In the genomic region with DNA sequence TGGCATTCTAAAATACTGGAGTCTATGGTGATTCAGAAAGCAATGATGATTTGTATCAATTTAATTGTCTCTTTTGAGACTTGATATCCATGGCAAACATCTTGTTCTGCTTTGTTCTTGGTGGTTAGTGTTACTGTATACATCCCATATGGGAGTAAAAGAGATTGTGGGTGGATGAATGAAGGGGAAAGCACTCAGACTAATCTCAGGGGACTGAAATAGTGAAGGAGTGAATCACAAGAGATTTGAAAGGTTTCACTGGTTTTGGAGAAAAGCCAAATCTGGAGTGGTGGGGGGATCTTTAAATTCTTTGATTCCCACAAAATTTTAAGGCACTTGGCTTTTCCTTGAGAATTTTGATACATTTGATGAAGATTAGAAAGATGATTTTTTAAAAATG, we compare ENCODE assay signal across 17 cellular contexts.
DNase-seq lines count a peak whose midpoint lies in the region; TF ChIP-seq lines count a peak whose summit lies in the region.
"Had no signal": no experiment of that assay in that cellular context is flagged by ENCODE, and none has a peak within 500 bp of the region (broad histone marks: within the 10 kb centered on the region; RNA-seq: fewer than 3 reads in every experiment).

No MANE protein-coding gene starts in this region.

- H3K27me3 Mint-ChIP-seq in nephron progenitor cell (ENCODE audit: low read depth, poor library complexity) = peaks cover 3% of the 10 kb centered on the region
- H3K27me3 Mint-ChIP-seq: activated CD8-positive, alpha-beta T cell treated with anti-CD3 and anti-CD28 coated beads for 36 hours; CD4-positive, alpha-beta T cell had no signal

- no peak overlapping the region for H3K27ac Mint-ChIP-seq in nephron progenitor cell
- H3K27ac Mint-ChIP-seq: activated CD8-positive, alpha-beta T cell treated with anti-CD3 and anti-CD28 coated beads for 36 hours; CD4-positive, alpha-beta T cell had no signal

- H3K36me3 ChIP-seq in right atrium auricular region = no peaks in the 10 kb centered on the region
- H3K36me3 ChIP-seq: esophagus squamous epithelium had no signal

- no peak overlapping the region for H3K4me3 ChIP-seq in retinal pigment epithelial cell (ENCODE audit: low read length)
- no peak overlapping the region for H3K4me3 ChIP-seq in right atrium auricular region
- H3K4me3 ChIP-seq: esophagus squamous epithelium, SK-N-MC had no signal

- no peak overlapping the region for H3K27ac ChIP-seq in right atrium auricular region
- H3K27ac ChIP-seq: esophagus squamous epithelium, HL-60, SK-N-MC had no signal

- H3K9me3 ChIP-seq in right atrium auricular region = no peaks in the 10 kb centered on the region
- H3K9me3 ChIP-seq: esophagus squamous epithelium had no signal

- DNase-seq in GM03348 (ENCODE audit: low spot score) (peak; percentile 39), RPMI7951 (ENCODE audit: low read depth) (peak; percentile 84), fibroblast of peridontal ligament (ENCODE audit: extremely low read depth) (peak; percentile 89), retinal pigment epithelial cell (ENCODE audit: low read depth) (peak; percentile 82), HT-29 (ENCODE audit: low spot score) (no peak), right atrium auricular region (ENCODE audit: low spot score) (no peak), nephron progenitor cell (no peak), activated gamma-delta T cell treated with Interleukin-2 at 50 U/mL for 16 hours (no peak)
- DNase-seq: activated CD8-positive, alpha-beta T cell treated with anti-CD3 and anti-CD28 coated beads for 36 hours; CD4-positive, alpha-beta T cell; esophagus squamous epithelium; GDM1; mesendoderm; NCI-H510A treated with DMSO at 0.1 percent for 48 hours; occipital lobe had no signal

- no peaks in the 10 kb centered on the region for H3K9me3 Mint-ChIP-seq in nephron progenitor cell
- H3K9me3 Mint-ChIP-seq: CD4-positive, alpha-beta T cell had no signal

- H3K27me3 ChIP-seq in right atrium auricular region = no peaks in the 10 kb centered on the region
- H3K27me3 ChIP-seq: esophagus squamous epithelium had no signal

- no peaks in the 10 kb centered on the region for H3K4me1 Mint-ChIP-seq in nephron progenitor cell

- H3K4me1 ChIP-seq in right atrium auricular region = no peaks in the 10 kb centered on the region
- H3K4me1 ChIP-seq: esophagus squamous epithelium had no signal

- H3K36me3 Mint-ChIP-seq in nephron progenitor cell (ENCODE audit: low read depth) = no peaks in the 10 kb centered on the region

- TF ChIP-seq CTCF in retinal pigment epithelial cell (conservative IDR thresholded peaks at IDR 0.05; ENCODE audit: low read depth, low read length) = no peak
- TF ChIP-seq CTCF in right atrium auricular region (IDR thresholded peaks at IDR 0.05) = no peak
- TF ChIP-seq CTCF in nephron progenitor cell (IDR thresholded peaks at IDR 0.05) = no peak

- H3K4me3 Mint-ChIP-seq in nephron progenitor cell = no peak overlapping the region
- H3K4me3 Mint-ChIP-seq: activated CD8-positive, alpha-beta T cell treated with anti-CD3 and anti-CD28 coated beads for 36 hours; CD4-positive, alpha-beta T cell had no signal

Comparison
In these comparisons a context has a peak if more than half of its experiments do, and no peak if none do; other contexts are left out.
1. DNase-seq: peak in GM03348 (single experiment), RPMI7951 (single experiment), fibroblast of peridontal ligament (single experiment) and retinal pigment epithelial cell (single experiment); none in HT-29 (single experiment), right atrium auricular region (single experiment), nephron progenitor cell (single experiment) and activated gamma-delta T cell treated with Interleukin-2 at 50 U/mL for 16 hours (single experiment).